In genomic region chr20:45346851-45347250, GRCh38 we compare ENCODE assay signal across 9 cellular contexts. TPM values are rescaled to one million over a fixed set of nuclear protein-coding genes. Genes with fewer than 3 reads are reported as not detected.
A peak's percentile ranks its signal among the peaks of the same experiment; 100 is the strongest.
DNase-seq lines count a peak whose midpoint lies in the region; ATAC-seq, FAIRE-seq and TF ChIP-seq lines count a peak whose summit lies in the region.
"Had no signal": no experiment of that assay in that cellular context is flagged by ENCODE, and none has a peak within 500 bp of the region (broad histone marks: within the 10 kb centered on the region; RNA-seq: fewer than 3 reads in every experiment).

No MANE protein-coding gene starts in this region.

- TF ChIP-seq POLR2A in A549 (IDR thresholded peaks at IDR 0.05; ENCODE audit: low read length), result no peak

- TF ChIP-seq CTCF in A549 (IDR thresholded peaks at IDR 0.05) (no peak), choroid plexus epithelial cell (conservative IDR thresholded peaks at IDR 0.05; ENCODE audit: low read depth, low read length) (no peak), GM13977 (IDR thresholded peaks at IDR 0.05; ENCODE audit: extremely low read depth, insufficient read depth, missing control alignments) (no peak)

- no peak for ATAC-seq in A549
- no peak for ATAC-seq in GM18873 (IDR thresholded peaks at IDR 0.05; ENCODE audit: low FRiP score, unreplicated experiment)

- H3K4me2 ChIP-seq in A549, result peak overlapping the region; percentile 98

- H3K36me3 ChIP-seq in HUES64 (ENCODE audit: insufficient read depth, low read length) (no peaks in the 10 kb centered on the region; the same call in 1 of the 2 replicates), muscle layer of duodenum (ENCODE audit: control insufficient read depth in 1 of 2, insufficient read depth in 2 of 2, low read length in 2 of 2) (no peaks in the 10 kb centered on the region)

- H3K27me3 ChIP-seq in HUES64 (ENCODE audit: insufficient read depth, low read length) (no peaks in the 10 kb centered on the region), muscle layer of duodenum (ENCODE audit: low read depth, low read length) (no peaks in the 10 kb centered on the region)

- H3K27ac ChIP-seq in A549 (peak overlapping the region; percentile 92 to 96), HUES64 (ENCODE audit: low read depth, low read length) (no peak overlapping the region), muscle layer of duodenum (ENCODE audit: low read length) (peak overlapping the region; percentile 98)

- 77% methylated on average over 5 of the region's 5 CpGs for WGBS in A549 (ENCODE audit: missing lambda C conversion rate)
- WGBS in HUES64, result 33% methylated on average over 5 of the region's 5 CpGs

- no peak for TF ChIP-seq EP300 in A549 (IDR thresholded peaks at IDR 0.05)

- peak overlapping the region; percentile 86 for H3K4me3 ChIP-seq in A549
- peak overlapping the region; percentile 81 for H3K4me3 ChIP-seq in HUES64 (ENCODE audit: low read length)
- peak overlapping the region; percentile 85 for H3K4me3 ChIP-seq in choroid plexus epithelial cell (ENCODE audit: low read depth, low read length)
- peak overlapping the region; percentile 79 to 84 for H3K4me3 ChIP-seq in muscle layer of duodenum (ENCODE audit: low read depth in 1 of 2, low read length in 2 of 2)

- in situ Hi-C loops in GM13977 (cut with MboI; ENCODE audit: low pct_unique_long_range_greater_than_20kb, low sequenced_read_pairs, unreplicated experiment), result no loop called here

- CTCF ChIA-PET in A549 (lab: Yijun Ruan, JAX), result interaction anchor here (0.7 to 8.9 kb wide), 11 partner anchors 10 to 424 kb away, joined by 3 to 82 read pairs (median 8); partner anchors contain the start of gene SYS1

- peak overlapping the region; percentile 80 for H3K9ac ChIP-seq in HUES64 (ENCODE audit: low read depth, low read length)

- no peak for FAIRE-seq in A549 (lab: Jason Lieb, UNC)

- TF ChIP-seq RAD21 in A549 (conservative IDR thresholded peaks at IDR 0.05 in 1 of 2, IDR thresholded peaks at IDR 0.05 in 1 of 2), result no peak

- no peaks in the 10 kb centered on the region for H3K9me3 ChIP-seq in A549
- H3K9me3 ChIP-seq in HUES64 (ENCODE audit: insufficient read depth, low read depth, low read length), result no peaks in the 10 kb centered on the region
- H3K9me3 ChIP-seq in muscle layer of duodenum (ENCODE audit: control insufficient read depth in 1 of 2, low read length in 2 of 2), result no peaks in the 10 kb centered on the region

- DNase-seq in A549 (ENCODE audit: low read depth in 1 of 2, low spot score in 1 of 2) (no peak), choroid plexus epithelial cell (ENCODE audit: low read depth) (no peak), GM13977 (ENCODE audit: low spot score) (no peak), DMS 273 (lab: John Stamatoyannopoulos, UW; ENCODE audit: unreplicated experiment) (no peak), mucosa of gallbladder (ENCODE audit: low spot score) (no peak)

- POLR2A ChIA-PET in A549 (lab: Yijun Ruan, JAX), result interaction anchor here (0.8 to 3.8 kb wide), 4 partner anchors 11 to 24 kb away, joined by 3 to 46 read pairs (median 22); partner anchors contain the start of gene SYS1

- H3K4me1 ChIP-seq in A549, result peaks cover 65% of the 10 kb centered on the region
- peaks cover 55% of the 10 kb centered on the region for H3K4me1 ChIP-seq in HUES64 (ENCODE audit: insufficient read depth, low read length)
- peaks cover 25 to 30% of the 10 kb centered on the region in 2 donors for H3K4me1 ChIP-seq in muscle layer of duodenum (ENCODE audit: control insufficient read depth in 1 of 2, insufficient read depth in 2 of 2, low read length in 2 of 2)

TF ChIP-seq in A549, 52 proteins besides CTCF, POLR2A, EP300 and RAD21:
- TF ChIP-seq NPAS2 (CRISPR knock-in tag; IDR thresholded peaks at IDR 0.05; ENCODE audit: borderline replicate concordance) (no peak), NR3C1 (IDR thresholded peaks at IDR 0.05) (no peak), POLR2AphosphoS2 (conservative IDR thresholded peaks at IDR 0.05; ENCODE audit: low read length) (no peak), CBX8 (IDR thresholded peaks at IDR 0.05) (no peak), PHF8 (IDR thresholded peaks at IDR 0.05; ENCODE audit: borderline replicate concordance, low read depth) (no peak), BCL3 (IDR thresholded peaks at IDR 0.05) (no peak)
- TF ChIP-seq, protein P1, sequence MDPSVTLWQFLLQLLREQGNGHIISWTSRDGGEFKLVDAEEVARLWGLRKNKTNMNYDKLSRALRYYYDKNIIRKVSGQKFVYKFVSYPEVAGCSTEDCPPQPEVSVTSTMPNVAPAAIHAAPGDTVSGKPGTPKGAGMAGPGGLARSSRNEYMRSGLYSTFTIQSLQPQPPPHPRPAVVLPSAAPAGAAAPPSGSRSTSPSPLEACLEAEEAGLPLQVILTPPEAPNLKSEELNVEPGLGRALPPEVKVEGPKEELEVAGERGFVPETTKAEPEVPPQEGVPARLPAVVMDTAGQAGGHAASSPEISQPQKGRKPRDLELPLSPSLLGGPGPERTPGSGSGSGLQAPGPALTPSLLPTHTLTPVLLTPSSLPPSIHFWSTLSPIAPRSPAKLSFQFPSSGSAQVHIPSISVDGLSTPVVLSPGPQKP (IDR thresholded peaks at IDR 0.05; ENCODE audit: low read depth, low read length), result no peak

RNA-seq across cellular contexts. Expression of gene SDC4, which starts 1.4 kb away (rescaled TPM):
- 27.4 and 29.0 TPM in 2 replicates for polyA plus RNA-seq in A549 (2011; rRNA removed)
- 13.1 and 17.7 TPM in 2 replicates for polyA plus RNA-seq in A549 (2012; cell fraction: cytosol; rRNA removed)
- polyA plus RNA-seq in A549 (2012; cell fraction: nucleus; rRNA removed), result 12.6 and 21.5 TPM in 2 replicates
- polyA plus RNA-seq in A549 (2017; fragmentation: RNase III; extraction: RNeasy Plus Mini Kit Qiagen cat#74134 plus additional on column Dnase treatment), result 35.6 to 40.2 TPM (median 39.2 TPM) in 3 replicates
- polyA minus RNA-seq in A549 (2011; rRNA and poly(A)+ RNA removed), result 43.3 and 43.7 TPM in 2 replicates
- 33.6 TPM for polyA plus RNA-seq in HUES64 (2013, experiment 1 of 2)
- polyA plus RNA-seq in HUES64 (2013, experiment 2 of 2), result 34.7 TPM
- 118 TPM for total RNA-seq in mucosa of gallbladder

RNA-seq across cellular contexts. Expression of gene SYS1, which starts 16.1 kb away (rescaled TPM):
- polyA plus RNA-seq in A549 (2011; rRNA removed) (27.6 and 30.5 TPM in 2 replicates), A549 (2017; fragmentation: RNase III; extraction: RNeasy Plus Mini Kit Qiagen cat#74134 plus additional on column Dnase treatment) (20.2 to 20.5 TPM (median 20.2 TPM) in 3 replicates)
- polyA plus RNA-seq in A549 (2012; cell fraction: cytosol; rRNA removed), result 46.0 and 62.2 TPM in 2 replicates
- polyA plus RNA-seq in A549 (2012; cell fraction: nucleus; rRNA removed), result 54.1 and 71.4 TPM in 2 replicates
- polyA minus RNA-seq in A549 (2011; rRNA and poly(A)+ RNA removed), result 47.1 and 63.5 TPM in 2 replicates
- polyA plus RNA-seq in HUES64 (2013, experiment 1 of 2), result 13.1 TPM
- 11.8 TPM for polyA plus RNA-seq in HUES64 (2013, experiment 2 of 2)
- total RNA-seq in mucosa of gallbladder, result 41.3 TPM

RNA-seq across cellular contexts. Expression of gene TP53TG5, which starts 31.3 kb away (rescaled TPM):
- polyA plus RNA-seq in A549 (2011; rRNA removed) (not detected in 2 replicates), A549 (2017; fragmentation: RNase III; extraction: RNeasy Plus Mini Kit Qiagen cat#74134 plus additional on column Dnase treatment) (not detected in 3 replicates)
- not detected in 2 replicates for polyA plus RNA-seq in A549 (2012; cell fraction: cytosol; rRNA removed)
- not detected in 2 replicates for polyA plus RNA-seq in A549 (2012; cell fraction: nucleus; rRNA removed)
- not detected in 2 replicates for polyA minus RNA-seq in A549 (2011; rRNA and poly(A)+ RNA removed)
- not detected for polyA plus RNA-seq in HUES64 (2013, experiment 1 of 2)
- polyA plus RNA-seq in HUES64 (2013, experiment 2 of 2), result not detected
- not detected for total RNA-seq in mucosa of gallbladder
- total RNA-seq: lung microvascular endothelial cell had no signal

RNA-seq across cellular contexts. Expression of gene MATN4, which starts 38.8 kb away (rescaled TPM):
- polyA plus RNA-seq in A549 (2011; rRNA removed) (0.04 TPM in 1 of 2 replicates, not detected in the other), A549 (2017; fragmentation: RNase III; extraction: RNeasy Plus Mini Kit Qiagen cat#74134 plus additional on column Dnase treatment) (0.05 to 0.08 TPM (median 0.05 TPM) in 3 replicates)
- polyA plus RNA-seq in A549 (2012; cell fraction: cytosol; rRNA removed), result 0.14 and 0.17 TPM in 2 replicates
- 0.37 and 0.49 TPM in 2 replicates for polyA plus RNA-seq in A549 (2012; cell fraction: nucleus; rRNA removed)
- polyA minus RNA-seq in A549 (2011; rRNA and poly(A)+ RNA removed), result not detected in 2 replicates
- polyA plus RNA-seq in HUES64 (2013, experiment 1 of 2), result 0.15 TPM
- not detected for polyA plus RNA-seq in HUES64 (2013, experiment 2 of 2)
- total RNA-seq in mucosa of gallbladder, result 0.09 TPM
- total RNA-seq: lung microvascular endothelial cell had no signal

RNA-seq across cellular contexts. Expression of gene RBPJL, which starts 40.2 kb away (rescaled TPM):
- not detected in 2 replicates for polyA plus RNA-seq in A549 (2011; rRNA removed)
- 0.01 TPM in 1 of 2 replicates, not detected in the other for polyA plus RNA-seq in A549 (2012; cell fraction: cytosol; rRNA removed)
- polyA plus RNA-seq in A549 (2012; cell fraction: nucleus; rRNA removed), result not detected in 2 replicates
- not detected in 3 replicates for polyA plus RNA-seq in A549 (2017; fragmentation: RNase III; extraction: RNeasy Plus Mini Kit Qiagen cat#74134 plus additional on column Dnase treatment)
- polyA minus RNA-seq in A549 (2011; rRNA and poly(A)+ RNA removed), result not detected in 2 replicates
- not detected for polyA plus RNA-seq in HUES64 (2013, experiment 1 of 2)
- polyA plus RNA-seq in HUES64 (2013, experiment 2 of 2), result not detected
- total RNA-seq in mucosa of gallbladder, result 0.26 TPM
- total RNA-seq: lung microvascular endothelial cell had no signal
